Comparison of ENCODE assay signal across 2 cellular contexts in genomic region chr1:156490401-156491032, GRCh38.
TF ChIP-seq lines count a peak whose summit lies in the region.

No MANE protein-coding gene starts in this region.

TF ChIP-seq in liver, 16 proteins besides CTCF, POLR2A, EP300 and RAD21 (continued from another document):
- TF ChIP-seq NR2F2 (IDR thresholded peaks at IDR 0.05) = no peak
- no peak for TF ChIP-seq FOXA2 (IDR thresholded peaks at IDR 0.05)
- TF ChIP-seq JUND (IDR thresholded peaks at IDR 0.05) = no peak
- TF ChIP-seq YY1 (IDR thresholded peaks at IDR 0.05) = no peak
- TF ChIP-seq EGR1 (IDR thresholded peaks at IDR 0.05; ENCODE audit: low read depth in 2 of 2) = no peak
- no peak for TF ChIP-seq HNF4A (conservative IDR thresholded peaks at IDR 0.05)
- no peak for TF ChIP-seq RXRA (IDR thresholded peaks at IDR 0.05)
- TF ChIP-seq FOXA1 (IDR thresholded peaks at IDR 0.05) = no peak
- no peak for TF ChIP-seq MAX (IDR thresholded peaks at IDR 0.05)

TF ChIP-seq in HepG2, 621 proteins besides CTCF, POLR2A, EP300 and RAD21 (continued from another document):
- no peak for TF ChIP-seq DZIP1 (CRISPR knock-in tag; IDR thresholded peaks at IDR 0.05)
